Comparison of ENCODE assay signal across 7 cellular contexts in the genomic region with DNA sequence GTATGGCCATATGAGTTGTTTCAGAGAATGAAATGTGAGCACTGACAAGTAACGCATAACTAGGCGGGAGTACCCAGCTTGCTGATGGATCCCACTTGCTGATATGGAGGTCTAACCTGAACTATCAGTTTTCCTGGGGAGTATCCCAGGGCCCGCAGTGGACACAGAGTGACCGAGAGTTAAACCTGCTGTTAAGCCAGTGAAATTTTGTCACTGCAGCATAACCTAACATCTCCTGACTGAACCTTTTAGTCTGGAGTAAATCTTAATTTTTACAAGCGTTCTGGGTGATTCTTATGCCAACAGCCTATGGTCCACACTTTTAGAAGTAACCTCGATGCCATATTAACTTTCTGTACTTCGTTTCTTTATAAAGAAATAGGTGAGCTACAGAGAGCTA. TPM values are rescaled to one million over a fixed set of nuclear protein-coding genes. Genes with fewer than 3 reads are reported as not detected.
"Had no signal": no experiment of that assay in that cellular context is flagged by ENCODE, and none has a peak within 500 bp of the region (broad histone marks: within the 10 kb centered on the region; RNA-seq: fewer than 3 reads in every experiment).

No MANE protein-coding gene starts in this region.

- H3K9me3 ChIP-seq: HAP-1 had no signal

- H3K9ac ChIP-seq: GM23248 had no signal

- H3K4me3 ChIP-seq: GM23248, HAP-1 had no signal

- DNase-seq: GM23248, GOT3, H7, HFFc6, IMR-90 had no signal

- H3K36me3 ChIP-seq: HAP-1 had no signal

- H3K27ac ChIP-seq: GM23248, HL-60 had no signal

- H2AFZ ChIP-seq: GM23248 had no signal

- H3K4me1 ChIP-seq: HAP-1 had no signal

RNA-seq across cellular contexts. Expression of gene TGFA, which starts 54.4 kb away (rescaled TPM):
- total RNA-seq: IMR-90 had no signal
- polyA plus RNA-seq: IMR-90 had no signal
